Comparison of ENCODE assay signal across 12 cellular contexts in the genomic region with DNA sequence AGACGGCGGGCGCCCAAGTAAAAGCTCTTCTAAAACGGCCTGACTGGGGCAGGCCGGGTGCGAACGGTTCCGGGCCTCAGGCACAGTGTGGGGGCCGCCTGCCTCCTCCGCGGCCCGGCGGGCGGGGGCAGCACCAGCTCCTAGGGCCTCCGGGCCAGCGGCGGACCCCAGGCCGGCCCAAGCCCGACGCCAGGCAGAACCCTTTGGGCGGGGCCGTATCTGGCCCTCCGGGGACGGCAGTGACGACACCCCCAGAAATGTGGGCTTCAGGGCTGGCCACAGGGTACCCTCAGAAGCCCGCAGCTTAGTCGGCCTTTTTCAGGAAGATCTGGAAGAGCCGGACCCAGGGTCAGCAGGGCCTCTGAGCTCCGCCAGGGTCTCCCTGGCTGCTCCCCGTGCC. TPM values are rescaled to one million over a fixed set of nuclear protein-coding genes. Genes with fewer than 3 reads are reported as not detected.
DNase-seq lines count a peak whose midpoint lies in the region; ATAC-seq and TF ChIP-seq lines count a peak whose summit lies in the region.
"Had no signal": no experiment of that assay in that cellular context is flagged by ENCODE, and none has a peak within 500 bp of the region (broad histone marks: within the 10 kb centered on the region; RNA-seq: fewer than 3 reads in every experiment).

No MANE protein-coding gene starts in this region.

- no peaks in the 10 kb centered on the region for H3K9me3 Mint-ChIP-seq in MCF 10A (ENCODE audit: unreplicated experiment)
- H3K9me3 Mint-ChIP-seq in CD4-positive, alpha-beta memory T cell: no peaks in the 10 kb centered on the region

- H3K4me3 ChIP-seq in breast epithelium: no peak overlapping the region
- no peak overlapping the region for H3K4me3 ChIP-seq in spleen
- H3K4me3 ChIP-seq in CD4-positive, alpha-beta memory T cell (ENCODE audit: low read length in 2 of 2): no peak overlapping the region

- no peak for TF ChIP-seq CTCF in MCF 10A (IDR thresholded peaks at IDR 0.05; ENCODE audit: unreplicated experiment)
- no peak for TF ChIP-seq CTCF in breast epithelium (IDR thresholded peaks at IDR 0.05)
- no peak for TF ChIP-seq CTCF in RWPE1 (conservative IDR thresholded peaks at IDR 0.05; ENCODE audit: low read depth)
- TF ChIP-seq CTCF in spleen (IDR thresholded peaks at IDR 0.05 in 8 of 11, conservative IDR thresholded peaks at IDR 0.05 in 3 of 11): no peak

- WGBS in spleen, 5 donors: 89 to 96% (median 94%) methylated on average over 14 to 30 of the region's 30 CpGs

- DNase-seq in MCF 10A (ENCODE audit: unreplicated experiment) (no peak), breast epithelium (ENCODE audit: low spot score in 2 of 2) (no peak), RWPE1 (ENCODE audit: low spot score) (no peak), left colon (peak; percentile 13 to 22), spleen (peak; percentile 71), KG1 (lab: John Stamatoyannopoulos, UW) (no peak)
- no peak for DNase-seq in CD4-positive, alpha-beta memory T cell
- DNase-seq in stimulated activated naive CD4-positive, alpha-beta T cell (lab: John Stamatoyannopoulos, UW): no peak
- DNase-seq: NCI-H1436, NCI-H2029 treated with DMSO at 0.1 percent for 48 hours, NCI-H524 had no signal

- peak overlapping the region in 1 of 2 donors; percentile 25 for H3K27ac ChIP-seq in breast epithelium
- H3K27ac ChIP-seq in RWPE1: peak overlapping the region; percentile 86
- H3K27ac ChIP-seq in spleen: no peak overlapping the region
- no peak overlapping the region for H3K27ac ChIP-seq in CD4-positive, alpha-beta memory T cell (ENCODE audit: low read depth, low read length)

- POLR2A ChIA-PET in MCF 10A (lab: Yijun Ruan, JAX) (interaction anchor here (0.9 to 4.8 kb wide), 12 partner anchors 8 to 177 kb away, joined by 3 to 37 read pairs (median 7); partner anchors contain the start of genes HNRNPH1, MAML1, MRNIP and SQSTM1), RWPE1 (lab: Yijun Ruan, JAX; ENCODE audit: low non-redundant PET) (no interaction called here)
- POLR2A ChIA-PET in CD4-positive, alpha-beta memory T cell (lab: Charles Lee; ENCODE audit: partially characterized antibody): interaction anchor here (1.4 to 6.5 kb wide), 3 partner anchors 9 to 66 kb away, joined by 5 to 68 read pairs (median 50); partner anchors contain the start of genes MGAT4B and SQSTM1

- no peak overlapping the region for H3K4me3 Mint-ChIP-seq in MCF 10A (ENCODE audit: unreplicated experiment)
- no peak overlapping the region for H3K4me3 Mint-ChIP-seq in CD4-positive, alpha-beta memory T cell

- BruUV-seq in MCF 10A (replicated peaks; lab: Mats Ljungman, UMichigan): TSS peak; percentile 45

- ATAC-seq in left colon: no peak

- peaks cover 10% of the 10 kb centered on the region for H3K4me1 Mint-ChIP-seq in MCF 10A (ENCODE audit: insufficient read depth, unreplicated experiment)
- H3K4me1 Mint-ChIP-seq in CD4-positive, alpha-beta memory T cell: peaks cover 17 to 54% (median 31%) of the 10 kb centered on the region in 4 donors

- H3K27ac Mint-ChIP-seq in MCF 10A (ENCODE audit: low read depth, unreplicated experiment): peak overlapping the region; percentile 26
- peak overlapping the region in 1 of 7 donors; percentile 75 for H3K27ac Mint-ChIP-seq in CD4-positive, alpha-beta memory T cell

- no peaks in the 10 kb centered on the region for H3K27me3 Mint-ChIP-seq in MCF 10A (ENCODE audit: insufficient read depth, unreplicated experiment)
- H3K27me3 Mint-ChIP-seq in CD4-positive, alpha-beta memory T cell: no peaks in the 10 kb centered on the region

- H3K4me1 ChIP-seq in breast epithelium (peaks cover 3 to 23% of the 10 kb centered on the region in 2 donors), spleen (peaks cover 24 to 66% (median 56%) of the 10 kb centered on the region in 6 donors)
- H3K4me1 ChIP-seq in CD4-positive, alpha-beta memory T cell (ENCODE audit: insufficient read depth, low read length): peaks cover 39% of the 10 kb centered on the region

- intact Hi-C loops in MCF 10A (cut with micrococcal nuclease): loop anchor here (2.0 kb wide), 1 partner anchor 109 kb away; the partner anchor contains the start of gene TBC1D9B
- intact Hi-C loops in breast epithelium (cut with DNase I; ENCODE audit: low total_unique reads): no loop called here
- intact Hi-C loops in left colon (cut with DNase I, micrococcal nuclease): no loop called here
- intact Hi-C loops in spleen (cut with DNase I; ENCODE audit: low total_unique reads): no loop called here
- intact Hi-C loops in CD4-positive, alpha-beta memory T cell (cut with micrococcal nuclease): loop anchor here (2.0 kb wide), 2 partner anchors 65 to 119 kb away; partner anchors contain the start of gene MAML1

- H3K36me3 ChIP-seq in breast epithelium: peaks cover 10% of the 10 kb centered on the region
- H3K36me3 ChIP-seq in spleen: peaks cover 0 to 48% (median 42%) of the 10 kb centered on the region in 6 donors
- peaks cover 17% of the 10 kb centered on the region for H3K36me3 ChIP-seq in CD4-positive, alpha-beta memory T cell (ENCODE audit: insufficient read depth, low read length)

- H3K9me3 ChIP-seq in breast epithelium (no peaks in the 10 kb centered on the region), spleen (no peaks in the 10 kb centered on the region)
- H3K9me3 ChIP-seq in CD4-positive, alpha-beta memory T cell (ENCODE audit: control insufficient read depth in 1 of 2, low read length in 2 of 2): no peaks in the 10 kb centered on the region

- TF ChIP-seq POLR2A in breast epithelium (IDR thresholded peaks at IDR 0.05): no peak
- no peak for TF ChIP-seq POLR2A in spleen (IDR thresholded peaks at IDR 0.05)

- H3K27me3 ChIP-seq in breast epithelium (no peaks in the 10 kb centered on the region), spleen (replicated peaks in 1 of 7) (no peaks in the 10 kb centered on the region)
- no peaks in the 10 kb centered on the region for H3K27me3 ChIP-seq in CD4-positive, alpha-beta memory T cell (ENCODE audit: insufficient read depth, low read length)

- H3K36me3 Mint-ChIP-seq in MCF 10A (ENCODE audit: insufficient read depth, unreplicated experiment): peaks cover 47% of the 10 kb centered on the region
- H3K36me3 Mint-ChIP-seq in CD4-positive, alpha-beta memory T cell: peaks cover 3 to 24% of the 10 kb centered on the region in 2 donors

- CTCF ChIA-PET in MCF 10A (lab: Yijun Ruan, JAX): interaction anchor here (0.5 to 3.6 kb wide), 8 partner anchors 14 to 45 kb away, joined by 3 to 42 read pairs (median 4); partner anchors contain the start of gene SQSTM1
- CTCF ChIA-PET in RWPE1 (lab: Yijun Ruan, JAX): interaction anchor here (0.7 to 7.0 kb wide), 2 partner anchors 35 to 55 kb away, joined by 3 to 39 read pairs; no protein-coding TSS in a partner anchor
- CTCF ChIA-PET in CD4-positive, alpha-beta memory T cell (lab: Charles Lee; ENCODE audit: partially characterized antibody): interaction anchor here (1.0 to 5.9 kb wide), 7 partner anchors 8 to 175 kb away, joined by 3 to 53 read pairs (median 3); partner anchors contain the start of genes HNRNPH1 and MAML1

RNA-seq across cellular contexts. Expression of gene LTC4S, which starts 4.0 kb away (rescaled TPM):
- 2.1 and 2.2 TPM in 2 replicates for total RNA-seq in MCF 10A (2022)
- 1 to 10 TPM; 3.8 to 8.8 (median 6.7) TPM for total RNA-seq in breast epithelium
- total RNA-seq in left colon: 1 to 10 TPM; 4.2 to 8.7 TPM
- 10 to 100 TPM in 3 of 7 donors, 1 to 10 TPM in 4; 4.0 to 24.2 (median 9.2) TPM for total RNA-seq in spleen
- 10 to 100 TPM in 1 of 3 donors, 1 to 10 TPM in 2; 3.1 to 14.9 (median 3.8) TPM for polyA plus RNA-seq in spleen
- total RNA-seq in CD4-positive, alpha-beta memory T cell: 1 to 10 TPM; 5.1 to 8.1 TPM
- polyA plus RNA-seq in CD4-positive, alpha-beta memory T cell: 1 to 10 TPM; 4.2 to 9.4 TPM
- total RNA-seq: Daoy had no signal

RNA-seq across cellular contexts. Expression of gene MGAT4B, which starts 8.9 kb away (rescaled TPM):
- 153 and 198 TPM in 2 replicates for total RNA-seq in MCF 10A (2022)
- 10 to 100 TPM; 43.0 to 73.7 (median 54.6) TPM for total RNA-seq in breast epithelium
- 100 to 1,000 TPM; 465 to 474 TPM for total RNA-seq in left colon
- 100 to 1,000 TPM in 2 of 7 donors, 10 to 100 TPM in 5; 76.8 to 117 (median 87.7) TPM for total RNA-seq in spleen
- polyA plus RNA-seq in spleen: 10 to 100 TPM; 34.9 to 49.3 (median 35.8) TPM
- total RNA-seq in CD4-positive, alpha-beta memory T cell: 100 to 1,000 TPM; 119 to 121 TPM
- polyA plus RNA-seq in CD4-positive, alpha-beta memory T cell: 10 to 100 TPM in 1 of 2 donors, 1 to 10 TPM in 1; 8.3 to 24.3 TPM

RNA-seq across cellular contexts. Expression of gene SQSTM1, which starts 23.0 kb away (rescaled TPM):
- total RNA-seq in MCF 10A (2022) (612 and 1,251 TPM in 2 replicates), breast epithelium (100 to 1,000 TPM; 407 to 695 (median 462) TPM), left colon (100 to 1,000 TPM; 200 to 355 TPM), spleen (100 to 1,000 TPM; 241 to 328 (median 311) TPM)
- polyA plus RNA-seq in spleen: 100 to 1,000 TPM; 105 to 185 (median 126) TPM
- 100 to 1,000 TPM; 300 to 303 TPM for total RNA-seq in CD4-positive, alpha-beta memory T cell
- 100 to 1,000 TPM; 188 to 212 TPM for polyA plus RNA-seq in CD4-positive, alpha-beta memory T cell

Comparison
In these comparisons a context has a peak if more than half of its experiments do, and no peak if none do; other contexts are left out.
1. intact Hi-C loops: an anchor here in MCF 10A (2.0 kb wide) and CD4-positive, alpha-beta memory T cell (2.0 kb wide); none called in breast epithelium, left colon and spleen.
2. DNase-seq: peak in left colon (2 of 2) and spleen (single experiment); none in MCF 10A (single experiment), breast epithelium (0 of 2), RWPE1 (single experiment), CD4-positive, alpha-beta memory T cell (0 of 5), stimulated activated naive CD4-positive, alpha-beta T cell (0 of 6) and KG1 (single experiment).